Comparison of ENCODE assay signal across 18 cellular contexts in genomic region chr19:2079865-2080301, GRCh38. TPM values are rescaled to one million over a fixed set of nuclear protein-coding genes. Genes with fewer than 3 reads are reported as not detected.
A peak's percentile ranks its signal among the peaks of the same experiment; 100 is the strongest.
DNase-seq lines count a peak whose midpoint lies in the region; ATAC-seq lines count a peak whose summit lies in the region.
"Had no signal": no experiment of that assay in that cellular context is flagged by ENCODE, and none has a peak within 500 bp of the region (broad histone marks: within the 10 kb centered on the region; RNA-seq: fewer than 3 reads in every experiment).

No MANE protein-coding gene starts in this region.

- no peak overlapping the region for H3K4me3 ChIP-seq in SJCRH30
- H3K4me3 ChIP-seq: breast epithelium, GM23338, MG63 had no signal

- H3K27me3 Mint-ChIP-seq in activated naive CD4-positive, alpha-beta T cell treated with anti-CD3 and anti-CD28 coated beads, Interleukin-2, amount 50 U/mL, for 24 hours = no peaks in the 10 kb centered on the region
- H3K27me3 Mint-ChIP-seq in activated CD4-positive, alpha-beta memory T cell treated with anti-CD3 and anti-CD28 coated beads for 36 hours = no peaks in the 10 kb centered on the region
- H3K27me3 Mint-ChIP-seq in memory B cell = no peaks in the 10 kb centered on the region

- H3K4me3 Mint-ChIP-seq in activated naive CD4-positive, alpha-beta T cell treated with anti-CD3 and anti-CD28 coated beads, Interleukin-2, amount 50 U/mL, for 24 hours = peak overlapping the region; percentile 95
- no peak overlapping the region for H3K4me3 Mint-ChIP-seq in activated CD4-positive, alpha-beta memory T cell treated with anti-CD3 and anti-CD28 coated beads for 36 hours
- peak overlapping the region; percentile 95 for H3K4me3 Mint-ChIP-seq in memory B cell
- H3K4me3 Mint-ChIP-seq: GM23338 had no signal

- intact Hi-C loops in activated CD4-positive, alpha-beta memory T cell treated with anti-CD3 and anti-CD28 coated beads for 36 hours (cut with micrococcal nuclease) = loop anchor here (5.0 kb wide), 2 partner anchors 63 to 198 kb away; partner anchors contain the start of gene BTBD2

- DNase-seq in activated naive CD4-positive, alpha-beta T cell treated with anti-CD3 and anti-CD28 coated beads, Interleukin-2, amount 50 U/mL, for 16 hours = no peak
- no peak for DNase-seq in activated CD4-positive, alpha-beta memory T cell treated with anti-CD3 and anti-CD28 coated beads for 36 hours
- DNase-seq in memory B cell (ENCODE audit: low spot score in 2 of 2) (no peak), SJCRH30 (no peak), OCI-M1 (lab: John Stamatoyannopoulos, UW) (no peak), NCI-H146 (lab: John Stamatoyannopoulos, UW) (no peak)
- DNase-seq in activated effector memory CD4-positive, alpha-beta T cell treated with anti-CD3 and anti-CD28 coated beads, Interleukin-2, amount 50 U/mL, for 16 hours = no peak
- DNase-seq: activated CD4-positive, CD25-positive, alpha-beta regulatory T cell treated with anti-CD3 and anti-CD28 coated beads, Interleukin-2, amount 50 U/mL, for 72 hours; activated gamma-delta T cell; effector CD8-positive, alpha-beta T cell; MG63; NCI-H2107; NCI-H526 treated with DMSO at 0.1 percent for 48 hours had no signal

- CTCF ChIA-PET in activated CD4-positive, alpha-beta memory T cell treated with anti-CD3 and anti-CD28 coated beads for 36 hours (lab: Charles Lee) = no interaction called here

- H3K4me1 ChIP-seq in SJCRH30 = no peaks in the 10 kb centered on the region
- H3K4me1 ChIP-seq: breast epithelium had no signal

- no peaks in the 10 kb centered on the region for H3K36me3 ChIP-seq in SJCRH30
- H3K36me3 ChIP-seq: MG63 had no signal

- ATAC-seq in memory B cell (ENCODE audit: low read depth) = peak; percentile 6
- ATAC-seq: GM23338, left lobe of liver, Panc1 had no signal

- H3K36me3 Mint-ChIP-seq in activated naive CD4-positive, alpha-beta T cell treated with anti-CD3 and anti-CD28 coated beads, Interleukin-2, amount 50 U/mL, for 24 hours = peaks cover 2% of the 10 kb centered on the region
- peaks cover 67% of the 10 kb centered on the region for H3K36me3 Mint-ChIP-seq in activated CD4-positive, alpha-beta memory T cell treated with anti-CD3 and anti-CD28 coated beads for 36 hours
- H3K36me3 Mint-ChIP-seq in memory B cell = peaks cover 27% of the 10 kb centered on the region

- POLR2A ChIA-PET in activated CD4-positive, alpha-beta memory T cell treated with anti-CD3 and anti-CD28 coated beads for 36 hours (lab: Charles Lee) = no interaction called here

- no peaks in the 10 kb centered on the region for H3K9me3 ChIP-seq in SJCRH30 (replicated peaks)
- H3K9me3 ChIP-seq: breast epithelium, MG63 had no signal

- no peaks in the 10 kb centered on the region for H3K27me3 ChIP-seq in SJCRH30
- H3K27me3 ChIP-seq: breast epithelium, MG63 had no signal

- peaks cover 39% of the 10 kb centered on the region for H3K4me1 Mint-ChIP-seq in activated naive CD4-positive, alpha-beta T cell treated with anti-CD3 and anti-CD28 coated beads, Interleukin-2, amount 50 U/mL, for 24 hours
- peaks cover 30% of the 10 kb centered on the region for H3K4me1 Mint-ChIP-seq in activated CD4-positive, alpha-beta memory T cell treated with anti-CD3 and anti-CD28 coated beads for 36 hours (ENCODE audit: low read depth)
- peaks cover 37% of the 10 kb centered on the region for H3K4me1 Mint-ChIP-seq in memory B cell
- H3K4me1 Mint-ChIP-seq: GM23338 had no signal

- H3K27ac ChIP-seq in SJCRH30 = no peak overlapping the region
- H3K27ac ChIP-seq: breast epithelium had no signal

- no peaks in the 10 kb centered on the region for H3K9me3 Mint-ChIP-seq in activated naive CD4-positive, alpha-beta T cell treated with anti-CD3 and anti-CD28 coated beads, Interleukin-2, amount 50 U/mL, for 24 hours
- H3K9me3 Mint-ChIP-seq in activated CD4-positive, alpha-beta memory T cell treated with anti-CD3 and anti-CD28 coated beads for 36 hours = no peaks in the 10 kb centered on the region
- no peaks in the 10 kb centered on the region for H3K9me3 Mint-ChIP-seq in memory B cell
- H3K9me3 Mint-ChIP-seq: GM23338 had no signal

- peak overlapping the region; percentile 80 for H3K27ac Mint-ChIP-seq in activated naive CD4-positive, alpha-beta T cell treated with anti-CD3 and anti-CD28 coated beads, Interleukin-2, amount 50 U/mL, for 24 hours
- peak overlapping the region; percentile 99 for H3K27ac Mint-ChIP-seq in activated CD4-positive, alpha-beta memory T cell treated with anti-CD3 and anti-CD28 coated beads for 36 hours
- H3K27ac Mint-ChIP-seq in memory B cell = peak overlapping the region; percentile 98
- H3K27ac Mint-ChIP-seq: GM23338 had no signal

RNA-seq across cellular contexts. Expression of gene MOB3A, which starts 16.2 kb away (rescaled TPM):
- 100 to 1,000 TPM; 117 to 122 TPM for total RNA-seq in activated CD4-positive, alpha-beta memory T cell treated with anti-CD3 and anti-CD28 coated beads for 36 hours
- total RNA-seq in SJCRH30 (2014; rRNA removed; shearing (Covaris generic)) = 6.9 and 9.2 TPM in 2 replicates

RNA-seq across cellular contexts. Expression of gene IZUMO4, which starts 16.8 kb away (rescaled TPM):
- 10 to 100 TPM; 14.2 to 16.4 TPM for total RNA-seq in activated CD4-positive, alpha-beta memory T cell treated with anti-CD3 and anti-CD28 coated beads for 36 hours
- 0.38 TPM in 1 of 2 replicates, not detected in the other for total RNA-seq in SJCRH30 (2014; rRNA removed; shearing (Covaris generic))

RNA-seq across cellular contexts. Expression of gene MKNK2, which starts 28.8 kb away (rescaled TPM):
- total RNA-seq in activated CD4-positive, alpha-beta memory T cell treated with anti-CD3 and anti-CD28 coated beads for 36 hours = 100 to 1,000 TPM; 143 to 157 TPM
- 33.2 and 34.5 TPM in 2 replicates for total RNA-seq in SJCRH30 (2014; rRNA removed; shearing (Covaris generic))

Comparison
In these comparisons a context has a peak if more than half of its experiments do, and no peak if none do; other contexts are left out.
1. RNA of gene MOB3A, which starts 16.2 kb away (total RNA-seq): 117 to 122 TPM in activated CD4-positive, alpha-beta memory T cell treated with anti-CD3 and anti-CD28 coated beads for 36 hours; 6.9 to 9.2 TPM in SJCRH30; every median in the first group is over 10 times any median in the second.
2. RNA of gene IZUMO4, which starts 16.8 kb away (total RNA-seq): 14.2 to 16.4 TPM in activated CD4-positive, alpha-beta memory T cell treated with anti-CD3 and anti-CD28 coated beads for 36 hours; 0.38 TPM in SJCRH30; every median in the first group is over 10 times any median in the second.
3. Peak in every context shown above with its lines, with median percentiles within 50 percentile points of each other: H3K27ac Mint-ChIP-seq.